10 cellular contexts compared by ENCODE assay signal in genomic region chr2:134683561-134684112, GRCh38. TPM values are rescaled to one million over a fixed set of nuclear protein-coding genes. Genes with fewer than 3 reads are reported as not detected.
DNase-seq lines count a peak whose midpoint lies in the region; ATAC-seq and TF ChIP-seq lines count a peak whose summit lies in the region.
"Had no signal": no experiment of that assay in that cellular context is flagged by ENCODE, and none has a peak within 500 bp of the region (broad histone marks: within the 10 kb centered on the region; RNA-seq: fewer than 3 reads in every experiment).

No MANE protein-coding gene starts in this region.

- in situ Hi-C loops in gastrocnemius medialis (cut with MboI; ENCODE audit: low sequenced_read_pairs in 4 of 4) = no loop called here

- no peaks in the 10 kb centered on the region for H3K36me3 ChIP-seq in gastrocnemius medialis
- H3K36me3 ChIP-seq: right atrium auricular region had no signal

- H3K9me3 ChIP-seq in gastrocnemius medialis = no peaks in the 10 kb centered on the region
- H3K9me3 ChIP-seq: right atrium auricular region had no signal

- TF ChIP-seq CTCF in gastrocnemius medialis (IDR thresholded peaks at IDR 0.05 in 4 of 5, conservative IDR thresholded peaks at IDR 0.05 in 1 of 5) = no peak

- H3K4me1 ChIP-seq in gastrocnemius medialis = no peaks in the 10 kb centered on the region

- no peak for TF ChIP-seq POLR2A in gastrocnemius medialis (IDR thresholded peaks at IDR 0.05)

- H3K27me3 Mint-ChIP-seq in activated naive CD8-positive, alpha-beta T cell treated with anti-CD3 and anti-CD28 coated beads, Interleukin-2, amount 50 U/mL, for 24 hours = peaks cover 15% of the 10 kb centered on the region
- peaks cover 23% of the 10 kb centered on the region for H3K27me3 Mint-ChIP-seq in activated naive CD8-positive, alpha-beta T cell treated with anti-CD3 and anti-CD28 coated beads for 36 hours
- no peaks in the 10 kb centered on the region for H3K27me3 Mint-ChIP-seq in activated T-helper 17 cell treated with anti-CD3 and anti-CD28 coated beads, Interleukin-2, amount 50 U/mL, for 72 hours
- H3K27me3 Mint-ChIP-seq in stimulated activated naive CD8-positive, alpha-beta T cell treated with anti-CD3 and anti-CD28 coated beads, Interleukin-15, amount 100 ng/mL, for 72 hours = peaks cover 22% of the 10 kb centered on the region

- no peaks in the 10 kb centered on the region for H3K36me3 Mint-ChIP-seq in activated naive CD8-positive, alpha-beta T cell treated with anti-CD3 and anti-CD28 coated beads, Interleukin-2, amount 50 U/mL, for 24 hours (ENCODE audit: low read depth)
- no peaks in the 10 kb centered on the region for H3K36me3 Mint-ChIP-seq in activated naive CD8-positive, alpha-beta T cell treated with anti-CD3 and anti-CD28 coated beads for 36 hours
- no peaks in the 10 kb centered on the region for H3K36me3 Mint-ChIP-seq in activated T-helper 17 cell treated with anti-CD3 and anti-CD28 coated beads, Interleukin-2, amount 50 U/mL, for 72 hours (ENCODE audit: low read depth)

- no peak for DNase-seq in activated naive CD8-positive, alpha-beta T cell treated with anti-CD3 and anti-CD28 coated beads, Interleukin-2, amount 50 U/mL, for 24 hours
- DNase-seq in activated naive CD8-positive, alpha-beta T cell treated with anti-CD3 and anti-CD28 coated beads for 36 hours = no peak
- DNase-seq in stimulated activated naive CD8-positive, alpha-beta T cell treated with anti-CD3 and anti-CD28 coated beads, Interleukin-15, amount 100 ng/mL, for 72 hours = peak in 1 of 2 donors; percentile 23
- DNase-seq in superior temporal gyrus (ENCODE audit: extremely low spot score) (no peak), NCI-H1092 (lab: John Stamatoyannopoulos, UW) (no peak), gastrocnemius medialis (no peak)

- H3K4me1 Mint-ChIP-seq in activated naive CD8-positive, alpha-beta T cell treated with anti-CD3 and anti-CD28 coated beads, Interleukin-2, amount 50 U/mL, for 24 hours = peaks cover 27% of the 10 kb centered on the region
- peaks cover 16% of the 10 kb centered on the region for H3K4me1 Mint-ChIP-seq in activated naive CD8-positive, alpha-beta T cell treated with anti-CD3 and anti-CD28 coated beads for 36 hours
- peaks cover 28% of the 10 kb centered on the region for H3K4me1 Mint-ChIP-seq in activated T-helper 17 cell treated with anti-CD3 and anti-CD28 coated beads, Interleukin-2, amount 50 U/mL, for 72 hours
- H3K4me1 Mint-ChIP-seq in stimulated activated naive CD8-positive, alpha-beta T cell treated with anti-CD3 and anti-CD28 coated beads, Interleukin-15, amount 100 ng/mL, for 72 hours = peaks cover 28% of the 10 kb centered on the region

- H3K4me3 ChIP-seq in gastrocnemius medialis = no peak overlapping the region
- H3K4me3 ChIP-seq: right atrium auricular region had no signal

- H3K4me3 Mint-ChIP-seq in activated naive CD8-positive, alpha-beta T cell treated with anti-CD3 and anti-CD28 coated beads, Interleukin-2, amount 50 U/mL, for 24 hours = no peak overlapping the region
- no peak overlapping the region for H3K4me3 Mint-ChIP-seq in activated naive CD8-positive, alpha-beta T cell treated with anti-CD3 and anti-CD28 coated beads for 36 hours
- H3K4me3 Mint-ChIP-seq in activated T-helper 17 cell treated with anti-CD3 and anti-CD28 coated beads, Interleukin-2, amount 50 U/mL, for 72 hours = peak overlapping the region; percentile 16
- H3K4me3 Mint-ChIP-seq in stimulated activated naive CD8-positive, alpha-beta T cell treated with anti-CD3 and anti-CD28 coated beads, Interleukin-15, amount 100 ng/mL, for 72 hours = no peak overlapping the region

- no peaks in the 10 kb centered on the region for H3K9me3 Mint-ChIP-seq in activated naive CD8-positive, alpha-beta T cell treated with anti-CD3 and anti-CD28 coated beads, Interleukin-2, amount 50 U/mL, for 24 hours
- H3K9me3 Mint-ChIP-seq in activated naive CD8-positive, alpha-beta T cell treated with anti-CD3 and anti-CD28 coated beads for 36 hours = no peaks in the 10 kb centered on the region
- H3K9me3 Mint-ChIP-seq in activated T-helper 17 cell treated with anti-CD3 and anti-CD28 coated beads, Interleukin-2, amount 50 U/mL, for 72 hours = no peaks in the 10 kb centered on the region
- H3K9me3 Mint-ChIP-seq in stimulated activated naive CD8-positive, alpha-beta T cell treated with anti-CD3 and anti-CD28 coated beads, Interleukin-15, amount 100 ng/mL, for 72 hours = no peaks in the 10 kb centered on the region

- intact Hi-C loops in gastrocnemius medialis (cut with DNase I; ENCODE audit: low total_unique reads) = no loop called here

- H3K27ac Mint-ChIP-seq in activated naive CD8-positive, alpha-beta T cell treated with anti-CD3 and anti-CD28 coated beads, Interleukin-2, amount 50 U/mL, for 24 hours = no peak overlapping the region
- no peak overlapping the region for H3K27ac Mint-ChIP-seq in activated naive CD8-positive, alpha-beta T cell treated with anti-CD3 and anti-CD28 coated beads for 36 hours
- H3K27ac Mint-ChIP-seq in activated T-helper 17 cell treated with anti-CD3 and anti-CD28 coated beads, Interleukin-2, amount 50 U/mL, for 72 hours = peak overlapping the region; percentile 88
- no peak overlapping the region for H3K27ac Mint-ChIP-seq in stimulated activated naive CD8-positive, alpha-beta T cell treated with anti-CD3 and anti-CD28 coated beads, Interleukin-15, amount 100 ng/mL, for 72 hours

- H3K27ac ChIP-seq in gastrocnemius medialis = no peak overlapping the region
- H3K27ac ChIP-seq: C4-2B had no signal

- peak; percentile 80 for ATAC-seq in activated naive CD8-positive, alpha-beta T cell treated with anti-CD3 and anti-CD28 coated beads, Interleukin-2, amount 50 U/mL, for 24 hours
- peak; percentile 72 for ATAC-seq in HG03175 (IDR thresholded peaks at IDR 0.05; ENCODE audit: unreplicated experiment)
- peak; percentile 93 for ATAC-seq in activated T-helper 17 cell treated with anti-CD3 and anti-CD28 coated beads, Interleukin-2, amount 50 U/mL, for 72 hours (replicated peaks)
- peak; percentile 87 for ATAC-seq in stimulated activated naive CD8-positive, alpha-beta T cell treated with anti-CD3 and anti-CD28 coated beads, Interleukin-15, amount 100 ng/mL, for 72 hours
- no peak for ATAC-seq in gastrocnemius medialis

- no peaks in the 10 kb centered on the region for H3K27me3 ChIP-seq in gastrocnemius medialis
- H3K27me3 ChIP-seq: right atrium auricular region had no signal

RNA-seq across cellular contexts. Expression of gene TMEM163, which starts 35.2 kb away (rescaled TPM):
- not detected for total RNA-seq in activated naive CD8-positive, alpha-beta T cell treated with anti-CD3 and anti-CD28 coated beads for 36 hours
- 1 to 10 TPM in 1 of 2 donors, under 1 TPM in 1; 0.26 to 1.3 TPM for total RNA-seq in activated T-helper 17 cell treated with anti-CD3 and anti-CD28 coated beads, Interleukin-2, amount 50 U/mL, for 72 hours
- not detected for total RNA-seq in gastrocnemius medialis

Comparison
In these comparisons a context has a peak if more than half of its experiments do, and no peak if none do; other contexts are left out.
1. ATAC-seq: peak in activated naive CD8-positive, alpha-beta T cell treated with anti-CD3 and anti-CD28 coated beads, Interleukin-2, amount 50 U/mL, for 24 hours (single experiment), HG03175 (single experiment), activated T-helper 17 cell treated with anti-CD3 and anti-CD28 coated beads, Interleukin-2, amount 50 U/mL, for 72 hours (single experiment) and stimulated activated naive CD8-positive, alpha-beta T cell treated with anti-CD3 and anti-CD28 coated beads, Interleukin-15, amount 100 ng/mL, for 72 hours (single experiment); none in gastrocnemius medialis (0 of 2).